In genomic region chrX:40933132-40934078, GRCh38 we compare ENCODE assay signal across 8 cellular contexts.
DNase-seq lines count a peak whose midpoint lies in the region; ATAC-seq and TF ChIP-seq lines count a peak whose summit lies in the region.

No MANE protein-coding gene starts in this region.

- H3K4me1 ChIP-seq in colonic mucosa (no peaks in the 10 kb centered on the region), mucosa of descending colon (ENCODE audit: low read depth) (no peaks in the 10 kb centered on the region), upper lobe of right lung (peaks cover 4% of the 10 kb centered on the region)

- intact Hi-C loops in Right ventricle myocardium inferior (cut with DNase I), result no loop called here
- intact Hi-C loops in cardiac septum (cut with DNase I), result no loop called here
- intact Hi-C loops in colonic mucosa (cut with DNase I), result no loop called here
- intact Hi-C loops in mucosa of descending colon (cut with DNase I, micrococcal nuclease), result no loop called here
- intact Hi-C loops in upper lobe of right lung (cut with DNase I), result no loop called here

- ATAC-seq in Right ventricle myocardium inferior (peak; percentile 75), mucosa of descending colon (peak; percentile 57), upper lobe of right lung (peak; percentile 78), GM19467 (IDR thresholded peaks at IDR 0.05; ENCODE audit: unreplicated experiment) (no peak), GM18498 (IDR thresholded peaks at IDR 0.05; ENCODE audit: unreplicated experiment) (no peak)

- TF ChIP-seq CTCF in colonic mucosa (IDR thresholded peaks at IDR 0.05), result no peak
- TF ChIP-seq CTCF in mucosa of descending colon (IDR thresholded peaks at IDR 0.05), result no peak
- no peak for TF ChIP-seq CTCF in upper lobe of right lung (IDR thresholded peaks at IDR 0.05)

- no peak for DNase-seq in Right ventricle myocardium inferior (ENCODE audit: missing footprints)
- no peak for DNase-seq in cardiac septum (ENCODE audit: low spot score)
- peak; percentile 4 for DNase-seq in SKM-1 (lab: John Stamatoyannopoulos, UW; ENCODE audit: unreplicated experiment)
- DNase-seq in colonic mucosa, result no peak
- DNase-seq in mucosa of descending colon, result peak in 1 of 3 donors; percentile 36
- no peak for DNase-seq in upper lobe of right lung

- H3K27me3 ChIP-seq in colonic mucosa (no peaks in the 10 kb centered on the region), upper lobe of right lung (no peaks in the 10 kb centered on the region)

- H3K4me3 ChIP-seq in colonic mucosa (no peak overlapping the region), mucosa of descending colon (no peak overlapping the region), upper lobe of right lung (peak overlapping the region; percentile 26)

- H3K9me3 ChIP-seq in colonic mucosa (no peaks in the 10 kb centered on the region), mucosa of descending colon (no peaks in the 10 kb centered on the region), upper lobe of right lung (no peaks in the 10 kb centered on the region)

- H3K36me3 ChIP-seq in colonic mucosa (no peaks in the 10 kb centered on the region), mucosa of descending colon (ENCODE audit: low read depth) (no peaks in the 10 kb centered on the region), upper lobe of right lung (no peaks in the 10 kb centered on the region)

- peak overlapping the region in 1 of 2 donors; percentile 26 for H3K9ac ChIP-seq in colonic mucosa (ENCODE audit: low read depth in 2 of 2, low read length in 2 of 2)

- H3K27ac ChIP-seq in colonic mucosa (peak overlapping the region; percentile 51), upper lobe of right lung (peak overlapping the region; percentile 73)

Comparison
In these comparisons a context has a peak if more than half of its experiments do, and no peak if none do; other contexts are left out.
1. ATAC-seq: peak in Right ventricle myocardium inferior (single experiment), mucosa of descending colon (single experiment) and upper lobe of right lung (single experiment); none in GM19467 (single experiment) and GM18498 (single experiment).